Comparison of ENCODE assay signal across 8 cellular contexts in the genomic region with DNA sequence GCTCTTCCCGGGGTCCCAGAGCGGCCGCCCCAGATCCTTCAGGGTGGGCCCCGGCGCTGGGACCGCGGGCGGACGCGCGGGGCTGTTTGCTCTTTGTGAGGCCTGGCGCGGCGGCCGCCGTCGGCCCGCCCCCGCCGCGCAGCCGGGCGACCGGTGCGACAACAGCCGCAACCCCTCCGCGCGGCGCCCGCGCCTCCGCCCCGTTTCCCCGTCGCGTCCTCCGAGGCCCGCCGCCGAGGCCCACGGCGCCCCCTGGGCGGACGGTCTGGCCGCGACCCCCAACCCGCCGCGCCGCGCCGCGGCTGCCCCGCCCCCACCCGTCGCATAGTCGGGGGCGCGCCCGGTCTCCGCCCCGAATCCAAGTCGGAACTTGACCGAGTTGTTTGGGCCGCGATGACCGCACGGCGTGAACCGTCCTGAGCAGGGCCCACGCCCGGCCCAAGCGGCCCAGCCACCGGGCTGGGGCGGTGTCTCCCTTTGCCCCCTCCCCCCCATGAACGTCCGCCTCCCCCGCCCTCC. TPM values are rescaled to one million over a fixed set of nuclear protein-coding genes. Genes with fewer than 3 reads are reported as not detected.
DNase-seq lines count a peak whose midpoint lies in the region; ATAC-seq, FAIRE-seq and TF ChIP-seq lines count a peak whose summit lies in the region.

No MANE protein-coding gene starts in this region.

- DNase-seq in A549 (ENCODE audit: low read depth in 1 of 2, low spot score in 1 of 2) (no peak), Karpas-422 (no peak), astrocyte (ENCODE audit: low read depth) (no peak), hepatic stellate cell (ENCODE audit: low spot score) (no peak), NCI-H345 (lab: John Stamatoyannopoulos, UW) (no peak)
- DNase-seq in stimulated activated naive CD8-positive, alpha-beta T cell treated with anti-CD3 and anti-CD28 coated beads, Interleukin-15, amount 100 ng/mL, for 72 hours, result no peak

- POLR2A ChIA-PET in A549 (lab: Yijun Ruan, JAX), result interaction anchor here (0.7 to 2.5 kb wide), 7 partner anchors 12 to 1017 kb away, joined by 3 to 9 read pairs (median 3); a partner anchor contains a TSS

- ATAC-seq in A549 (peak; percentile 9 to 63), GM19023 (IDR thresholded peaks at IDR 0.05; ENCODE audit: unreplicated experiment) (peak; percentile 6)
- ATAC-seq in stimulated activated naive CD8-positive, alpha-beta T cell treated with anti-CD3 and anti-CD28 coated beads, Interleukin-15, amount 100 ng/mL, for 72 hours, result peak; percentile 1

- H4K20me1 ChIP-seq in Karpas-422 (ENCODE audit: insufficient read depth, low read depth, low read length) (peaks cover 8% of the 10 kb centered on the region; the same call in 1 of the 2 replicates), astrocyte (ENCODE audit: insufficient read depth, low read length) (peaks cover 39% of the 10 kb centered on the region)

- H3K9me2 ChIP-seq in Karpas-422 (replicated peaks; ENCODE audit: insufficient read depth, low read length), result no peaks in the 10 kb centered on the region

- H3K27ac ChIP-seq in A549 (peak overlapping the region; percentile 95), Karpas-422 (ENCODE audit: low read length) (no peak overlapping the region), astrocyte (ENCODE audit: low read depth, low read length) (peak overlapping the region; percentile 96), layer of hippocampus (ENCODE audit: low read depth, low read length) (peak overlapping the region; percentile 93)

- no CpG with 5 or more reads among the region's 79 CpGs for WGBS in A549 (ENCODE audit: missing lambda C conversion rate)

- peaks cover 36% of the 10 kb centered on the region for H3K4me1 Mint-ChIP-seq in astrocyte (ENCODE audit: low read depth, unreplicated experiment)
- H3K4me1 Mint-ChIP-seq in stimulated activated naive CD8-positive, alpha-beta T cell treated with anti-CD3 and anti-CD28 coated beads, Interleukin-15, amount 100 ng/mL, for 72 hours, result peaks cover 41% of the 10 kb centered on the region

- FAIRE-seq in A549 (lab: Jason Lieb, UNC) (no peak), astrocyte (lab: Jason Lieb, UNC) (no peak)

- no peaks in the 10 kb centered on the region for H3K36me3 Mint-ChIP-seq in astrocyte (ENCODE audit: low read depth, unreplicated experiment)

- no peaks in the 10 kb centered on the region for H3K36me3 ChIP-seq in Karpas-422 (ENCODE audit: insufficient read depth, low read length)
- H3K36me3 ChIP-seq in astrocyte (ENCODE audit: insufficient read depth, low read length), result peaks cover 7% of the 10 kb centered on the region

- H3K79me2 ChIP-seq in Karpas-422 (ENCODE audit: low read length) (no peaks in the 10 kb centered on the region), astrocyte (ENCODE audit: insufficient read depth, low read length) (peaks cover 43% of the 10 kb centered on the region)

- H3K27me3 Mint-ChIP-seq in astrocyte (ENCODE audit: low read depth, unreplicated experiment), result no peaks in the 10 kb centered on the region
- H3K27me3 Mint-ChIP-seq in stimulated activated naive CD8-positive, alpha-beta T cell treated with anti-CD3 and anti-CD28 coated beads, Interleukin-15, amount 100 ng/mL, for 72 hours, result no peaks in the 10 kb centered on the region

- H3K9ac ChIP-seq in Karpas-422 (ENCODE audit: low read length) (peak overlapping the region; percentile 80), astrocyte (ENCODE audit: low read length) (peak overlapping the region; percentile 96)

- H2AFZ ChIP-seq in Karpas-422 (ENCODE audit: low read length) (peak overlapping the region; percentile 38; the same call in 1 of the 2 replicates), astrocyte (ENCODE audit: low read depth, low read length) (peak overlapping the region; percentile 55)

- H3K4me1 ChIP-seq in A549, result peaks cover 36% of the 10 kb centered on the region
- peaks cover 33% of the 10 kb centered on the region for H3K4me1 ChIP-seq in Karpas-422 (ENCODE audit: low read length)
- H3K4me1 ChIP-seq in astrocyte (ENCODE audit: insufficient read depth, low read length), result peaks cover 22% of the 10 kb centered on the region

- H3K9me3 Mint-ChIP-seq in astrocyte (ENCODE audit: unreplicated experiment), result no peaks in the 10 kb centered on the region
- H3K9me3 Mint-ChIP-seq in stimulated activated naive CD8-positive, alpha-beta T cell treated with anti-CD3 and anti-CD28 coated beads, Interleukin-15, amount 100 ng/mL, for 72 hours, result no peaks in the 10 kb centered on the region

- no peak for TF ChIP-seq RAD21 in A549 (conservative IDR thresholded peaks at IDR 0.05 in 1 of 2, IDR thresholded peaks at IDR 0.05 in 1 of 2)

- no peak overlapping the region for H3K4me3 Mint-ChIP-seq in astrocyte (ENCODE audit: unreplicated experiment)
- peak overlapping the region; percentile 76 to 83 for H3K4me3 Mint-ChIP-seq in stimulated activated naive CD8-positive, alpha-beta T cell treated with anti-CD3 and anti-CD28 coated beads, Interleukin-15, amount 100 ng/mL, for 72 hours

- H3K9me3 ChIP-seq in A549 (no peaks in the 10 kb centered on the region), Karpas-422 (ENCODE audit: low read length) (no peaks in the 10 kb centered on the region), astrocyte (ENCODE audit: insufficient read depth, low read depth, low read length) (no peaks in the 10 kb centered on the region)

- H3K27ac Mint-ChIP-seq in astrocyte (ENCODE audit: unreplicated experiment), result no peak overlapping the region
- H3K27ac Mint-ChIP-seq in stimulated activated naive CD8-positive, alpha-beta T cell treated with anti-CD3 and anti-CD28 coated beads, Interleukin-15, amount 100 ng/mL, for 72 hours, result peak overlapping the region in 1 of 2 donors; percentile 90

- H3K4me2 ChIP-seq in A549, result peak overlapping the region; percentile 86
- peak overlapping the region; percentile 82 for H3K4me2 ChIP-seq in Karpas-422 (ENCODE audit: low read depth, low read length, poor library complexity, severe bottlenecking)
- H3K4me2 ChIP-seq in astrocyte (ENCODE audit: low read length), result peak overlapping the region; percentile 85

- H3K27me3 ChIP-seq in Karpas-422 (ENCODE audit: low read length) (no peaks in the 10 kb centered on the region), astrocyte (ENCODE audit: insufficient read depth, low read length) (no peaks in the 10 kb centered on the region), layer of hippocampus (ENCODE audit: control insufficient read depth, insufficient read depth, low read length) (no peaks in the 10 kb centered on the region)

- TF ChIP-seq EP300 in A549 (IDR thresholded peaks at IDR 0.05), result no peak

- TF ChIP-seq CTCF in A549 (IDR thresholded peaks at IDR 0.05), result no peak
- TF ChIP-seq CTCF in astrocyte (IDR thresholded peaks at IDR 0.05; ENCODE audit: insufficient read depth, low read depth, low read length), result no peak

- TF ChIP-seq POLR2A in A549 (IDR thresholded peaks at IDR 0.05; ENCODE audit: low read length), result no peak; the same call in 1 of the 2 replicates

- H3K4me3 ChIP-seq in A549, result peak overlapping the region; percentile 99
- H3K4me3 ChIP-seq in Karpas-422 (ENCODE audit: low read length), result peak overlapping the region; percentile 74
- peak overlapping the region; percentile 67 for H3K4me3 ChIP-seq in astrocyte (ENCODE audit: insufficient read depth, low read depth, low read length)

- CTCF ChIA-PET in A549 (lab: Yijun Ruan, JAX), result interaction anchor here (0.8 to 13.4 kb wide), 9 partner anchors 10 to 517 kb away, joined by 3 to 149 read pairs (median 3); no protein-coding TSS in a partner anchor

TF ChIP-seq in A549, 52 proteins besides CTCF, POLR2A, EP300 and RAD21:
- TF ChIP-seq, protein P1, sequence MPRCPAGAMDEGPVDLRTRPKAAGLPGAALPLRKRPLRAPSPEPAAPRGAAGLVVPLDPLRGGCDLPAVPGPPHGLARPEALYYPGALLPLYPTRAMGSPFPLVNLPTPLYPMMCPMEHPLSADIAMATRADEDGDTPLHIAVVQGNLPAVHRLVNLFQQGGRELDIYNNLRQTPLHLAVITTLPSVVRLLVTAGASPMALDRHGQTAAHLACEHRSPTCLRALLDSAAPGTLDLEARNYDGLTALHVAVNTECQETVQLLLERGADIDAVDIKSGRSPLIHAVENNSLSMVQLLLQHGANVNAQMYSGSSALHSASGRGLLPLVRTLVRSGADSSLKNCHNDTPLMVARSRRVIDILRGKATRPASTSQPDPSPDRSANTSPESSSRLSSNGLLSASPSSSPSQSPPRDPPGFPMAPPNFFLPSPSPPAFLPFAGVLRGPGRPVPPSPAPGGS (IDR thresholded peaks at IDR 0.05), result peak; percentile 9; the same call in 1 of the 3 replicates
- no peak for TF ChIP-seq RNF2 (IDR thresholded peaks at IDR 0.05; ENCODE audit: borderline replicate concordance, low read depth)

RNA-seq across cellular contexts. Expression of a gene that starts 0.4 kb away (rescaled TPM):
- polyA plus RNA-seq in A549 (2011; rRNA removed), result 89.6 and 93.4 TPM in 2 replicates
- 17.9 and 26.9 TPM in 2 replicates for polyA plus RNA-seq in A549 (2012; cell fraction: cytosol; rRNA removed)
- polyA plus RNA-seq in A549 (2012; cell fraction: nucleus; rRNA removed), result 11.0 and 21.1 TPM in 2 replicates
- 37.6 to 50.3 TPM (median 45.6 TPM) in 3 replicates for polyA plus RNA-seq in A549 (2017; fragmentation: RNase III; extraction: RNeasy Plus Mini Kit Qiagen cat#74134 plus additional on column Dnase treatment)
- 57.5 and 69.1 TPM in 2 replicates for polyA minus RNA-seq in A549 (2011; rRNA and poly(A)+ RNA removed)
- total RNA-seq in Karpas-422 (2014; rRNA removed; shearing (Covaris generic); ENCODE audit: low replicate concordance), result 22.8 and 54.6 TPM in 2 replicates
- 149 and 162 TPM in 2 replicates for total RNA-seq in astrocyte
